In genomic region chr14:105021656-105022275, GRCh38 we compare ENCODE assay signal across 8 cellular contexts. TPM values are rescaled to one million over a fixed set of nuclear protein-coding genes. Genes with fewer than 3 reads are reported as not detected.
DNase-seq lines count a peak whose midpoint lies in the region; ATAC-seq and TF ChIP-seq lines count a peak whose summit lies in the region.

No MANE protein-coding gene starts in this region.

- peak overlapping the region; percentile 71 for H2BK120ac ChIP-seq in mesenchymal stem cell (ENCODE audit: low read depth, low read length)

- H3K4me2 ChIP-seq in Karpas-422 (ENCODE audit: low read depth, low read length, poor library complexity, severe bottlenecking) (peak overlapping the region; percentile 82), SU-DHL-6 (ENCODE audit: low read depth, low read length, poor library complexity, severe bottlenecking) (peak overlapping the region; percentile 71), mesenchymal stem cell (ENCODE audit: low read length, poor library complexity, severe bottlenecking) (peak overlapping the region; percentile 87)

- H3K4me3 Mint-ChIP-seq in stimulated activated naive B cell treated with anti-CD40 and anti-IgM and Interleukin-4, amounts not matched to agents 10 μg/mL and 1 μg/mL and 100 μg/mL, for 72 hours: peak overlapping the region; percentile 95 to 99

- peak; percentile 3 for ATAC-seq in stimulated activated naive B cell treated with anti-CD40 and anti-IgM and Interleukin-4, amounts not matched to agents 10 μg/mL and 1 μg/mL and 100 μg/mL, for 72 hours (replicated peaks)

- H3K4me1 ChIP-seq in Karpas-422 (ENCODE audit: low read length) (peaks cover 46% of the 10 kb centered on the region), mesenchymal stem cell (ENCODE audit: control insufficient read depth, insufficient read depth, low read depth, low read length) (peaks cover 23% of the 10 kb centered on the region)

- H3K9me3 Mint-ChIP-seq in stimulated activated naive B cell treated with anti-CD40 and anti-IgM and Interleukin-4, amounts not matched to agents 10 μg/mL and 1 μg/mL and 100 μg/mL, for 72 hours: peaks cover 0 to under 1% of the 10 kb centered on the region in 2 donors

- no peaks in the 10 kb centered on the region for H3K79me1 ChIP-seq in mesenchymal stem cell (replicated peaks; ENCODE audit: low read length, poor library complexity, severe bottlenecking)

- peak overlapping the region; percentile 60 for H3K27ac ChIP-seq in Karpas-422 (ENCODE audit: low read length)
- H3K27ac ChIP-seq in SU-DHL-6 (ENCODE audit: low read depth, low read length): peak overlapping the region; percentile 27; the same call in 1 of the 2 replicates
- peak overlapping the region; percentile 100 for H3K27ac ChIP-seq in mesenchymal stem cell (ENCODE audit: low read length, poor library complexity, severe bottlenecking)

- H4K20me1 ChIP-seq in Karpas-422 (ENCODE audit: insufficient read depth, low read depth, low read length) (peaks cover 28% of the 10 kb centered on the region), SU-DHL-6 (ENCODE audit: low read depth, low read length) (peaks cover 14% of the 10 kb centered on the region; the same call in 1 of the 2 replicates)

- peak overlapping the region; percentile 57 to 77 for H3K4ac ChIP-seq in mesenchymal stem cell (ENCODE audit: low read depth in 1 of 2, low read length in 2 of 2)

- H2AFZ ChIP-seq in Karpas-422 (ENCODE audit: low read length): peak overlapping the region; percentile 29
- peak overlapping the region; percentile 10 for H2AFZ ChIP-seq in SU-DHL-6 (ENCODE audit: low read depth, low read length, severe bottlenecking)
- no peak overlapping the region for H2AFZ ChIP-seq in mesenchymal stem cell (ENCODE audit: low read depth, low read length)

- H3K4me3 ChIP-seq in GM08714 (ENCODE audit: low read length) (peak overlapping the region; percentile 88), Karpas-422 (ENCODE audit: low read length) (peak overlapping the region; percentile 75), SU-DHL-6 (ENCODE audit: insufficient read depth, low read length, poor library complexity, severe bottlenecking) (peak overlapping the region; percentile 73), mesenchymal stem cell (ENCODE audit: insufficient read depth in 1 of 2, low read depth in 1 of 2, low read length in 2 of 2) (peak overlapping the region; percentile 63 to 92)

- peak overlapping the region in 1 of 2 experiments; percentile 10 for H3K23ac ChIP-seq in mesenchymal stem cell (ENCODE audit: low read length in 2 of 2)

- H3K27me3 ChIP-seq in Karpas-422 (ENCODE audit: low read length): no peaks in the 10 kb centered on the region
- no peaks in the 10 kb centered on the region for H3K27me3 ChIP-seq in SU-DHL-6 (ENCODE audit: low read length)
- no peaks in the 10 kb centered on the region for H3K27me3 ChIP-seq in mesenchymal stem cell (ENCODE audit: control insufficient read depth in 1 of 2, insufficient read depth in 1 of 2, low read length in 2 of 2)

- peak; percentile 88 for DNase-seq in Karpas-422
- peak; percentile 22 to 52 for DNase-seq in dermis microvascular lymphatic vessel endothelial cell (ENCODE audit: low read depth in 2 of 2)
- DNase-seq in mesenchymal stem cell: no peak
- DNase-seq in stimulated activated naive B cell treated with anti-CD40 and anti-IgM and Interleukin-4, amounts not matched to agents 10 μg/mL and 1 μg/mL and 100 μg/mL, for 72 hours: no peak
- DNase-seq in GM20000 (ENCODE audit: low spot score): no peak
- DNase-seq in Ammon's horn (ENCODE audit: low spot score): no peak

- H3K4me1 Mint-ChIP-seq in stimulated activated naive B cell treated with anti-CD40 and anti-IgM and Interleukin-4, amounts not matched to agents 10 μg/mL and 1 μg/mL and 100 μg/mL, for 72 hours: peaks cover 21 to 44% of the 10 kb centered on the region in 2 donors

- peak overlapping the region; percentile 79 for H2BK5ac ChIP-seq in mesenchymal stem cell (ENCODE audit: low read depth, low read length, poor library complexity, severe bottlenecking)

- peaks cover 47% of the 10 kb centered on the region for H3K79me2 ChIP-seq in Karpas-422 (ENCODE audit: low read length)
- peaks cover 46% of the 10 kb centered on the region for H3K79me2 ChIP-seq in SU-DHL-6 (ENCODE audit: insufficient read depth, low read length)

- H4K91ac ChIP-seq in mesenchymal stem cell (ENCODE audit: low read length): no peak overlapping the region

- H3K18ac ChIP-seq in mesenchymal stem cell (ENCODE audit: low read depth in 1 of 2, low read length in 2 of 2): peak overlapping the region; percentile 31

- H3K36me3 ChIP-seq in Karpas-422 (ENCODE audit: insufficient read depth, low read length) (0 out of 2 replicates have a peak, but pooled peaks cover 4% of the 10 kb centered on the region), SU-DHL-6 (ENCODE audit: low read length) (peaks cover 7% of the 10 kb centered on the region; the same call in 1 of the 2 replicates), mesenchymal stem cell (ENCODE audit: control insufficient read depth in 1 of 2, insufficient read depth in 2 of 2, low read depth in 1 of 2, low read length in 2 of 2) (no peaks in the 10 kb centered on the region)

- TF ChIP-seq CTCF in SU-DHL-6 (IDR thresholded peaks at IDR 0.05; ENCODE audit: insufficient read depth, low read length, poor library complexity, severe bottlenecking): peak; percentile 28
- TF ChIP-seq CTCF in GM20000 (IDR thresholded peaks at IDR 0.05; ENCODE audit: extremely low read depth, missing control alignments): no peak

- no peaks in the 10 kb centered on the region for H3K9me2 ChIP-seq in Karpas-422 (replicated peaks; ENCODE audit: insufficient read depth, low read length)
- H3K9me2 ChIP-seq in SU-DHL-6 (replicated peaks; ENCODE audit: insufficient read depth, low read length): no peaks in the 10 kb centered on the region

- no peaks in the 10 kb centered on the region for H3K27me3 Mint-ChIP-seq in stimulated activated naive B cell treated with anti-CD40 and anti-IgM and Interleukin-4, amounts not matched to agents 10 μg/mL and 1 μg/mL and 100 μg/mL, for 72 hours

- H2BK15ac ChIP-seq in mesenchymal stem cell (ENCODE audit: low read depth, poor library complexity, severe bottlenecking): no peak overlapping the region

- no peak overlapping the region for H2BK12ac ChIP-seq in mesenchymal stem cell (ENCODE audit: low read length in 2 of 2)

- H3K9me3 ChIP-seq in Karpas-422 (ENCODE audit: low read length): no peaks in the 10 kb centered on the region
- H3K9me3 ChIP-seq in SU-DHL-6 (ENCODE audit: insufficient read depth, low read length): no peaks in the 10 kb centered on the region
- no peaks in the 10 kb centered on the region for H3K9me3 ChIP-seq in mesenchymal stem cell (ENCODE audit: control insufficient read depth, low read length)

- H3K9ac ChIP-seq in Karpas-422 (ENCODE audit: low read length) (peak overlapping the region; percentile 81), SU-DHL-6 (ENCODE audit: low read length) (peak overlapping the region; percentile 83), mesenchymal stem cell (ENCODE audit: low read length) (peak overlapping the region; percentile 98)

- H3K14ac ChIP-seq in mesenchymal stem cell (ENCODE audit: low read length in 2 of 2): no peak overlapping the region

- peaks cover 12% of the 10 kb centered on the region; the same call in 1 of the 2 replicates for H3F3A ChIP-seq in SU-DHL-6 (ENCODE audit: insufficient read depth)

- peak overlapping the region; percentile 82 for H4K8ac ChIP-seq in mesenchymal stem cell (ENCODE audit: low read length)

- peak overlapping the region; percentile 96 for H3K27ac Mint-ChIP-seq in stimulated activated naive B cell treated with anti-CD40 and anti-IgM and Interleukin-4, amounts not matched to agents 10 μg/mL and 1 μg/mL and 100 μg/mL, for 72 hours

- peaks cover 9 to 26% of the 10 kb centered on the region in 2 donors for H3K36me3 Mint-ChIP-seq in stimulated activated naive B cell treated with anti-CD40 and anti-IgM and Interleukin-4, amounts not matched to agents 10 μg/mL and 1 μg/mL and 100 μg/mL, for 72 hours

- WGBS in mesenchymal stem cell: 14% methylated on average over 20 of the region's 20 CpGs

- peak overlapping the region; percentile 91 for H2AK5ac ChIP-seq in mesenchymal stem cell (ENCODE audit: low read length, severe bottlenecking)

RNA-seq across cellular contexts. Expression of gene CDCA4, which starts 0.9 kb away (rescaled TPM):
- 25.2 and 33.5 TPM in 2 replicates for total RNA-seq in Karpas-422 (2014; rRNA removed; shearing (Covaris generic); ENCODE audit: low replicate concordance)
- 26.2 and 26.3 TPM in 2 replicates for total RNA-seq in dermis microvascular lymphatic vessel endothelial cell
- 8.8 TPM for polyA plus RNA-seq in mesenchymal stem cell (2013, experiment 1 of 2)
- 8.9 TPM for polyA plus RNA-seq in mesenchymal stem cell (2013, experiment 2 of 2)

RNA-seq across cellular contexts. Expression of gene CLBA1, which starts 36.2 kb away (rescaled TPM):
- total RNA-seq in Karpas-422 (2014; rRNA removed; shearing (Covaris generic); ENCODE audit: low replicate concordance): 9.4 and 14.5 TPM in 2 replicates
- 4.4 and 5.1 TPM in 2 replicates for total RNA-seq in dermis microvascular lymphatic vessel endothelial cell
- 5.1 TPM for polyA plus RNA-seq in mesenchymal stem cell (2013, experiment 1 of 2)
- 5.4 TPM for polyA plus RNA-seq in mesenchymal stem cell (2013, experiment 2 of 2)

RNA-seq across cellular contexts. Expression of gene GPR132, which starts 43.5 kb away (rescaled TPM):
- total RNA-seq in Karpas-422 (2014; rRNA removed; shearing (Covaris generic); ENCODE audit: low replicate concordance): not detected in 2 replicates
- total RNA-seq in dermis microvascular lymphatic vessel endothelial cell: under 0.01 TPM in 1 of 2 replicates, not detected in the other
- polyA plus RNA-seq in mesenchymal stem cell (2013, experiment 1 of 2): 0.03 TPM
- polyA plus RNA-seq in mesenchymal stem cell (2013, experiment 2 of 2): 0.01 TPM

RNA-seq across cellular contexts. Expression of gene AHNAK2, which starts 43.6 kb away (rescaled TPM):
- under 0.01 TPM in 1 of 2 replicates, not detected in the other for total RNA-seq in Karpas-422 (2014; rRNA removed; shearing (Covaris generic); ENCODE audit: low replicate concordance)
- 16.8 and 17.1 TPM in 2 replicates for total RNA-seq in dermis microvascular lymphatic vessel endothelial cell
- polyA plus RNA-seq in mesenchymal stem cell (2013, experiment 1 of 2): 21.6 TPM
- polyA plus RNA-seq in mesenchymal stem cell (2013, experiment 2 of 2): 19.4 TPM

Comparison
In these comparisons a context has a peak if more than half of its experiments do, and no peak if none do; other contexts are left out.
1. DNase-seq: peak in Karpas-422 (single experiment) and dermis microvascular lymphatic vessel endothelial cell (2 of 2); none in mesenchymal stem cell (single experiment), stimulated activated naive B cell treated with anti-CD40 and anti-IgM and Interleukin-4, amounts not matched to agents 10 μg/mL and 1 μg/mL and 100 μg/mL, for 72 hours (single experiment), GM20000 (single experiment) and Ammon's horn (single experiment).
2. H3K27ac ChIP-seq: peak in every context shown above with its lines; median percentile 100 in mesenchymal stem cell; 60 in Karpas-422; 27 in SU-DHL-6.
3. Peak in every context shown above with its lines, with median percentiles within 50 percentile points of each other: H3K4me3 ChIP-seq, H3K4me2 ChIP-seq and H3K9ac ChIP-seq.